In genomic region chr6:31619805-31620585, GRCh38 we compare ENCODE assay signal across 8 cellular contexts. TPM values are rescaled to one million over a fixed set of nuclear protein-coding genes. Genes with fewer than 3 reads are reported as not detected.
DNase-seq lines count a peak whose midpoint lies in the region; ATAC-seq lines count a peak whose summit lies in the region.

No MANE protein-coding gene starts in this region.

- peaks cover 7% of the 10 kb centered on the region for H3K4me1 ChIP-seq in effector memory CD4-positive, alpha-beta T cell (ENCODE audit: control insufficient read depth, insufficient read depth, low read length, poor library complexity, severe bottlenecking)

- H3K9me3 ChIP-seq in effector memory CD4-positive, alpha-beta T cell (ENCODE audit: control insufficient read depth, low read length) = no peaks in the 10 kb centered on the region

- H3K36me3 ChIP-seq in effector memory CD4-positive, alpha-beta T cell (ENCODE audit: control insufficient read depth, insufficient read depth, low read length) = peaks cover 18% of the 10 kb centered on the region

- peak overlapping the region; percentile 92 for H3K27ac ChIP-seq in effector memory CD4-positive, alpha-beta T cell (ENCODE audit: insufficient read depth, low read length, poor library complexity, severe bottlenecking)

- DNase-seq in COLO829 (ENCODE audit: low spot score) (peak; percentile 100), HT-29 (ENCODE audit: low spot score) (peak; percentile 98), lung microvascular endothelial cell (ENCODE audit: low read depth in 2 of 2) (peak; percentile 99 to 100)
- DNase-seq in NK-92 treated with Interleukin-12 subunit alpha and Interleukin-12 subunit beta, amount 100 ng/mL, for 24 hours (lab: John Stamatoyannopoulos, UW) = peak; percentile 100
- DNase-seq in activated CD8-positive, alpha-beta memory T cell treated with anti-CD3 and anti-CD28 coated beads for 4 hours (ENCODE audit: low read depth in 2 of 2) = peak; percentile 79 to 95
- DNase-seq in effector memory CD4-positive, alpha-beta T cell = peak; percentile 95
- peak; percentile 84 to 96 (median 90) for DNase-seq in stimulated activated CD4-positive, alpha-beta T cell treated with anti-CD3 and anti-CD28 coated beads, TNF-alpha, amount 100 ng/mL, for 4 hours (ENCODE audit: low read depth in 3 of 3)

- peak overlapping the region; percentile 56 for H3K4me3 ChIP-seq in effector memory CD4-positive, alpha-beta T cell (ENCODE audit: insufficient read depth, low read depth, low read length, poor library complexity, severe bottlenecking)

- no peaks in the 10 kb centered on the region for H3K27me3 ChIP-seq in effector memory CD4-positive, alpha-beta T cell (replicated peaks; ENCODE audit: control insufficient read depth, insufficient read depth, low read length, poor library complexity, severe bottlenecking)

- peak; percentile 76 for ATAC-seq in GM21360 (IDR thresholded peaks at IDR 0.05; ENCODE audit: unreplicated experiment)

RNA-seq across cellular contexts. Expression of gene PRRC2A, which starts 0.5 kb away (rescaled TPM):
- 128 and 172 TPM in 2 replicates for total RNA-seq in HT-29 (2014; rRNA removed; shearing (Covaris generic))
- total RNA-seq in lung microvascular endothelial cell = 19.4 and 27.2 TPM in 2 replicates

RNA-seq across cellular contexts. Expression of gene AIF1, which starts 5.0 kb away (rescaled TPM):
- not detected in 2 replicates for total RNA-seq in HT-29 (2014; rRNA removed; shearing (Covaris generic))
- not detected in 2 replicates for total RNA-seq in lung microvascular endothelial cell

RNA-seq across cellular contexts. Expression of gene NCR3, which starts 27.2 kb away (rescaled TPM):
- total RNA-seq in HT-29 (2014; rRNA removed; shearing (Covaris generic)) = not detected in 2 replicates
- total RNA-seq in lung microvascular endothelial cell = not detected in 2 replicates

RNA-seq across cellular contexts. Expression of gene BAG6, which starts 32.5 kb away (rescaled TPM):
- 307 and 336 TPM in 2 replicates for total RNA-seq in HT-29 (2014; rRNA removed; shearing (Covaris generic))
- 88.3 and 111 TPM in 2 replicates for total RNA-seq in lung microvascular endothelial cell

RNA-seq across cellular contexts. Expression of gene LST1, which starts 33.9 kb away (rescaled TPM):
- not detected in 2 replicates for total RNA-seq in HT-29 (2014; rRNA removed; shearing (Covaris generic))
- total RNA-seq in lung microvascular endothelial cell = not detected in 2 replicates

Comparison
In these comparisons a context has a peak if more than half of its experiments do, and no peak if none do; other contexts are left out.
1. Peak in every context shown above with its lines: DNase-seq, ATAC-seq, H3K4me3 ChIP-seq and H3K27ac ChIP-seq.